Comparison of ENCODE assay signal across 8 cellular contexts in genomic region chr11:120339394-120339890, GRCh38. TPM values are rescaled to one million over a fixed set of nuclear protein-coding genes. Genes with fewer than 3 reads are reported as not detected.
DNase-seq lines count a peak whose midpoint lies in the region; ATAC-seq and TF ChIP-seq lines count a peak whose summit lies in the region.

No MANE protein-coding gene starts in this region.

- ATAC-seq in heart right ventricle (peak in 6 of 8 donors; percentile 20 to 61 (median 27)), GM19452 (IDR thresholded peaks at IDR 0.05; ENCODE audit: unreplicated experiment) (no peak), HG03565 (IDR thresholded peaks at IDR 0.05; ENCODE audit: unreplicated experiment) (no peak)

- WGBS in heart right ventricle, 2 donors: 4 to 9% methylated on average over 6 of the region's 6 CpGs

- H3K9me3 ChIP-seq in heart right ventricle: no peaks in the 10 kb centered on the region

- no peaks in the 10 kb centered on the region for H3K36me3 ChIP-seq in GM06990 (ENCODE audit: control insufficient read depth, insufficient read depth, low read length)
- H3K36me3 ChIP-seq in heart right ventricle: no peaks in the 10 kb centered on the region

- no peaks in the 10 kb centered on the region for H3K27me3 ChIP-seq in GM06990 (replicated peaks; ENCODE audit: control insufficient read depth, insufficient read depth, low read length)
- peaks cover 0 to 90% (median 0%) of the 10 kb centered on the region in 7 donors for H3K27me3 ChIP-seq in heart right ventricle

- H3K4me1 ChIP-seq in heart right ventricle: peaks cover 0 to 71% (median 57%) of the 10 kb centered on the region in 9 donors

- H3K4me3 ChIP-seq in GM06990 (replicated peaks; ENCODE audit: low read depth, low read length): peak overlapping the region; percentile 22
- H3K4me3 ChIP-seq in heart right ventricle: peak overlapping the region in 9 of 10 donors; percentile 82 to 96 (median 92)

- TF ChIP-seq CTCF in GM06990 (IDR thresholded peaks at IDR 0.05; ENCODE audit: insufficient read depth, low read length, poor library complexity, severe bottlenecking) (no peak), heart right ventricle (IDR thresholded peaks at IDR 0.05) (no peak)

- H3K27ac ChIP-seq in heart right ventricle: peak overlapping the region; percentile 74 to 100 (median 99)

- intact Hi-C loops in heart right ventricle (cut with DNase I): loop anchor here in 9 of 10 donors (2.0 to 10.0 kb wide), 10 partner anchors 38 to 345 kb away; no protein-coding TSS in a partner anchor

- DNase-seq in GM06990 (ENCODE audit: extremely low read depth, insufficient read length): no peak
- DNase-seq in SW480 (ENCODE audit: low spot score): peak; percentile 74
- DNase-seq in heart right ventricle: peak; percentile 23 to 67
- peak; percentile 71 for DNase-seq in putamen (ENCODE audit: low spot score)
- no peak for DNase-seq in stimulated activated CD4-positive, alpha-beta T cell treated with anti-CD3 and anti-CD28 coated beads, Interleukin-4, amount 100 ng/mL, for 1 hour
- DNase-seq in NCI-H2171 treated with DMSO at 0.1 percent for 48 hours (lab: John Stamatoyannopoulos, UW): no peak

RNA-seq across cellular contexts. Expression of gene ARHGEF12, which starts 3.2 kb away (rescaled TPM):
- 100 to 1,000 TPM in 7 of 10 donors, 10 to 100 TPM in 3; 77.7 to 155 (median 115) TPM for total RNA-seq in heart right ventricle
- polyA plus RNA-seq in heart right ventricle: 10 to 100 TPM; 20.0 to 25.0 TPM

RNA-seq across cellular contexts. Expression of gene TLCD5, which starts 14.3 kb away (rescaled TPM):
- 10 to 100 TPM in 5 of 10 donors, 1 to 10 TPM in 5; 7.4 to 14.5 (median 10.7) TPM for total RNA-seq in heart right ventricle
- 10 to 100 TPM in 1 of 2 donors, 1 to 10 TPM in 1; 4.1 to 12.4 TPM for polyA plus RNA-seq in heart right ventricle

Comparison
In these comparisons a context has a peak if more than half of its experiments do, and no peak if none do; other contexts are left out.
1. DNase-seq: peak in SW480 (single experiment), heart right ventricle (2 of 2) and putamen (single experiment); none in GM06990 (single experiment), stimulated activated CD4-positive, alpha-beta T cell treated with anti-CD3 and anti-CD28 coated beads, Interleukin-4, amount 100 ng/mL, for 1 hour (single experiment) and NCI-H2171 treated with DMSO at 0.1 percent for 48 hours (single experiment).
2. ATAC-seq: peak in heart right ventricle (6 of 8); none in GM19452 (single experiment) and HG03565 (single experiment).